In genomic region chr21:41993744-41994143, GRCh38 we compare ENCODE assay signal across 13 cellular contexts. TPM values are rescaled to one million over a fixed set of nuclear protein-coding genes. Genes with fewer than 3 reads are reported as not detected.
DNase-seq lines count a peak whose midpoint lies in the region; ATAC-seq and TF ChIP-seq lines count a peak whose summit lies in the region.
"Had no signal": no experiment of that assay in that cellular context is flagged by ENCODE, and none has a peak within 500 bp of the region (broad histone marks: within the 10 kb centered on the region; RNA-seq: fewer than 3 reads in every experiment).

No MANE protein-coding gene starts in this region.

- H3K4me1 ChIP-seq in left ventricle myocardium inferior = no peaks in the 10 kb centered on the region
- H3K4me1 ChIP-seq in uterus = no peaks in the 10 kb centered on the region

- intact Hi-C loops in left ventricle myocardium inferior (cut with micrococcal nuclease) = no loop called here
- intact Hi-C loops in uterus (cut with DNase I; ENCODE audit: low total_unique reads) = no loop called here

- TF ChIP-seq CTCF in HFF-Myc (IDR thresholded peaks at IDR 0.05; ENCODE audit: low read depth, low read length, missing control alignments) = no peak
- TF ChIP-seq CTCF in brain microvascular endothelial cell (IDR thresholded peaks at IDR 0.05; ENCODE audit: low read depth, low read length, missing control alignments) = no peak
- no peak for TF ChIP-seq CTCF in left ventricle myocardium inferior (IDR thresholded peaks at IDR 0.05; ENCODE audit: borderline replicate concordance)
- TF ChIP-seq CTCF in uterus (IDR thresholded peaks at IDR 0.05) = no peak

- H3K9me3 ChIP-seq in left ventricle myocardium inferior (replicated peaks) (no peaks in the 10 kb centered on the region), uterus (no peaks in the 10 kb centered on the region)

- H3K27ac ChIP-seq in brain microvascular endothelial cell (no peak overlapping the region), left ventricle myocardium inferior (replicated peaks) (peak overlapping the region; percentile 17), uterus (peak overlapping the region in 1 of 2 donors; percentile 53)

- DNase-seq in HFF-Myc (ENCODE audit: extremely low read depth, low read depth) (peak; percentile 85), brain microvascular endothelial cell (peak; percentile 20), left ventricle myocardium inferior (no peak), uterus (peak; percentile 31 to 39), SW480 (ENCODE audit: low spot score) (no peak), MV-4-11 (lab: John Stamatoyannopoulos, UW) (no peak)
- DNase-seq: activated CD4-positive, CD25-positive, alpha-beta regulatory T cell; activated naive CD4-positive, alpha-beta T cell treated with anti-CD3 and anti-CD28 coated beads for 36 hours; GDM1; midbrain; NCI-H2171 treated with DMSO at 0.1 percent for 48 hours; posterior cingulate gyrus had no signal

- no peak overlapping the region for H3K4me3 ChIP-seq in HFF-Myc (replicated peaks; ENCODE audit: low read depth, low read length)
- H3K4me3 ChIP-seq in brain microvascular endothelial cell (ENCODE audit: low read depth, low read length) = no peak overlapping the region
- H3K4me3 ChIP-seq in left ventricle myocardium inferior = no peak overlapping the region
- no peak overlapping the region for H3K4me3 ChIP-seq in uterus

- no peak for ATAC-seq in GM21423 (IDR thresholded peaks at IDR 0.05; ENCODE audit: unreplicated experiment)

- H3K36me3 ChIP-seq in brain microvascular endothelial cell (replicated peaks) (peaks cover 23% of the 10 kb centered on the region), left ventricle myocardium inferior (peaks cover 42% of the 10 kb centered on the region), uterus (no peaks in the 10 kb centered on the region)

- in situ Hi-C loops in brain microvascular endothelial cell (cut with HindIII; ENCODE audit: low pct_ligation_motif_present, low sequenced_read_pairs) = no loop called here

- H3K27me3 ChIP-seq in brain microvascular endothelial cell (replicated peaks) (no peaks in the 10 kb centered on the region), left ventricle myocardium inferior (ENCODE audit: low read depth) (no peaks in the 10 kb centered on the region), uterus (no peaks in the 10 kb centered on the region)

- no peak for TF ChIP-seq POLR2A in uterus (IDR thresholded peaks at IDR 0.05)

RNA-seq across cellular contexts. Expression of gene ZBTB21, which starts 16.4 kb away (rescaled TPM):
- 4.9 TPM for total RNA-seq in left ventricle myocardium inferior
- total RNA-seq in uterus = 10 to 100 TPM in 3 of 4 donors, 1 to 10 TPM in 1; 2.8 to 29.9 (median 14.4) TPM

RNA-seq across cellular contexts. Expression of gene C2CD2, which starts 39.9 kb away (rescaled TPM):
- total RNA-seq in left ventricle myocardium inferior (5.9 TPM), uterus (10 to 100 TPM in 3 of 4 donors, 1 to 10 TPM in 1; 9.5 to 37.5 (median 18.3) TPM)

Comparison
In these comparisons a context has a peak if more than half of its experiments do, and no peak if none do; other contexts are left out.
1. DNase-seq: peak in HFF-Myc (single experiment), brain microvascular endothelial cell (single experiment) and uterus (2 of 2); none in left ventricle myocardium inferior (single experiment), SW480 (single experiment) and MV-4-11 (single experiment).